In genomic region chr19:28606269-28607032, GRCh38 we compare ENCODE assay signal across 1 cellular context.
A peak's percentile ranks its signal among the peaks of the same experiment; 100 is the strongest.
TF ChIP-seq lines count a peak whose summit lies in the region.

No MANE protein-coding gene starts in this region.

TF ChIP-seq in K562, 482 proteins besides CTCF, POLR2A, EP300 and RAD21 (continued from another document and continues in another):
- TF ChIP-seq PRDM10 (IDR thresholded peaks at IDR 0.05; ENCODE audit: partially characterized antibody) (peak; percentile 42), CEBPG (CRISPR knock-in tag; IDR thresholded peaks at IDR 0.05) (peak; percentile 92), CEBPG (tag; conservative IDR thresholded peaks at IDR 0.05 in 1 of 2, IDR thresholded peaks at IDR 0.05 in 1 of 2) (peak; percentile 62 to 98), MAFK (IDR thresholded peaks at IDR 0.05; ENCODE audit: low read length) (0 out of 2 replicates have a peak, but pooled peaks have one; percentile 20), ZNF740 (CRISPR knock-in tag; IDR thresholded peaks at IDR 0.05) (peak; percentile 70), ZNF740 (tag; IDR thresholded peaks at IDR 0.05) (peak in 1 of 2 experiments; percentile 42; a peak in 1 of 4 replicates), USF1 (CRISPR knock-in tag; IDR thresholded peaks at IDR 0.05) (peak; percentile 35; the same call in 1 of the 2 replicates), NR4A1 (CRISPR knock-in tag; IDR thresholded peaks at IDR 0.05) (no peak), NR4A1 (tag; IDR thresholded peaks at IDR 0.05) (0 out of 2 replicates have a peak, but pooled peaks have one; percentile 22), KHSRP (IDR thresholded peaks at IDR 0.05) (peak; percentile 72; the same call in 1 of the 2 replicates), STAT5A (IDR thresholded peaks at IDR 0.05; ENCODE audit: borderline replicate concordance, low read length) (peak; percentile 92), TBP (optimal IDR thresholded peaks at IDR 0.05; ENCODE audit: low read depth, low read length) (peak; percentile 61), HSF4 (CRISPR knock-in tag; IDR thresholded peaks at IDR 0.05; ENCODE audit: borderline replicate concordance) (0 out of 2 replicates have a peak, but pooled peaks have one; percentile 69), SMAD1 (IDR thresholded peaks at IDR 0.05; ENCODE audit: low read depth, low read length, partially characterized antibody) (peak; percentile 87), AFF1 (IDR thresholded peaks at IDR 0.05; ENCODE audit: low read depth in 1 of 2, partially characterized antibody in 2 of 2) (peak; percentile 79 to 88), ZNF766 (CRISPR knock-in tag; conservative IDR thresholded peaks at IDR 0.05) (peak; percentile 68; the same call in 1 of the 2 replicates), PYGO2 (tag; IDR thresholded peaks at IDR 0.05) (peak; percentile 77; the same call in 1 of the 2 replicates), ELF2 (CRISPR knock-in tag; IDR thresholded peaks at IDR 0.05) (0 out of 2 replicates have a peak, but pooled peaks have one; percentile 2), PML (IDR thresholded peaks at IDR 0.05; ENCODE audit: low read length) (peak; percentile 96), PKNOX1 (IDR thresholded peaks at IDR 0.05) (peak; percentile 72), POLR3A (IDR thresholded peaks at IDR 0.05; ENCODE audit: borderline replicate concordance, extremely low read depth, insufficient read depth, insufficient read length) (no peak), DMBX1 (CRISPR knock-in tag; IDR thresholded peaks at IDR 0.05; ENCODE audit: borderline replicate concordance) (peak; percentile 81), SUPT5H (IDR thresholded peaks at IDR 0.05) (peak; percentile 64; the same call in 1 of the 2 replicates), ZNF609 (CRISPR knock-in tag; IDR thresholded peaks at IDR 0.05; ENCODE audit: borderline replicate concordance) (0 out of 2 replicates have a peak, but pooled peaks have one; percentile 38), RREB1 (CRISPR knock-in tag; IDR thresholded peaks at IDR 0.05) (no peak), BCOR (IDR thresholded peaks at IDR 0.05) (peak; percentile 68; the same call in 1 of the 2 replicates), ETV6 (IDR thresholded peaks at IDR 0.05; ENCODE audit: borderline replicate concordance in 1 of 2, low read depth in 2 of 2, low read length in 1 of 2) (peak; percentile 16 to 85; a peak in 1 of 4 replicates), ETV6 (CRISPR knock-in tag; IDR thresholded peaks at IDR 0.05; ENCODE audit: borderline replicate concordance) (no peak), ZBTB12 (CRISPR knock-in tag; IDR thresholded peaks at IDR 0.05) (peak; percentile 46; the same call in 1 of the 2 replicates), SIN3B (IDR thresholded peaks at IDR 0.05; ENCODE audit: low read depth) (no peak), KLF1 (tag; IDR thresholded peaks at IDR 0.05) (peak; percentile 99), NR1H2 (CRISPR knock-in tag; IDR thresholded peaks at IDR 0.05) (no peak), MEIS2 (IDR thresholded peaks at IDR 0.05; ENCODE audit: partially characterized antibody) (peak; percentile 52), TEAD1 (CRISPR knock-in tag; IDR thresholded peaks at IDR 0.05) (peak; percentile 15 to 84; a peak in 2 of 4 replicates), DPF2 (IDR thresholded peaks at IDR 0.05) (peak; percentile 95)
